40 cellular contexts compared by ENCODE assay signal in the genomic region with DNA sequence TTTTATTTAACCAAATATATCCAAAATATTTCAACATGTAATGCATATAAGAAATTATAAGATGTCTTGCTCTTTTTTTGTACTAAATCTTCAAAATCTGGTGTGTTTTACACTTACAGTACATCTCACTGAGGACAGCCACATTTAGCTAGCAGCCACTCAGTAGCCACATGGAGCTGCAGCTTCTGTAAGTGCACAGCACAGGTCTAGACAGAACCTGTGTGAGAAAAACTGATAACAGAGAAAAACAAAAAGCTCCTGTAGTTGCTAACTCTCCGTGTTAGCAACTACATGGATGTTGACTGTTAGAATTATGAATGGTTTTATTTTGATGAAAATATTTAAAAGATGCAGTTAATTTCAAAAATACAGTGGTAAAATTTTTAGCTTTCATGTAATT. TPM values are rescaled to one million over a fixed set of nuclear protein-coding genes. Genes with fewer than 3 reads are reported as not detected.
"Had no signal": no experiment of that assay in that cellular context is flagged by ENCODE, and none has a peak within 500 bp of the region (broad histone marks: within the 10 kb centered on the region; RNA-seq: fewer than 3 reads in every experiment).

No MANE protein-coding gene starts in this region.

- H3K9me3 ChIP-seq: MG63 had no signal

- H3K4me3 ChIP-seq: MG63 had no signal

- H3K36me3 ChIP-seq: MG63 had no signal

- H3K27me3 ChIP-seq: MG63 had no signal

- DNase-seq: Karpas-422, Kasumi-1, MG63, MM.1S, MV-4-11, NCI-H1048, NCI-H1092, NCI-H1092 treated with DMSO at 0.1 percent for 48 hours, NCI-H1105, NCI-H1105 treated with DMSO at 0.1 percent for 48 hours, NCI-H1417, NCI-H1417 treated with DMSO at 0.1 percent for 48 hours, NCI-H1436, NCI-H1436 treated with DMSO at 0.1 percent for 48 hours, NCI-H146, NCI-H1694, NCI-H1694 treated with DMSO at 0.1 percent for 48 hours, NCI-H187, NCI-H187 treated with DMSO at 0.1 percent for 48 hours, NCI-H1930, NCI-H2029, NCI-H2029 treated with DMSO at 0.1 percent for 48 hours, NCI-H2081, NCI-H2081 treated with DMSO at 0.1 percent for 48 hours, NCI-H2107, NCI-H2171, NCI-H2171 treated with DMSO at 0.1 percent for 48 hours, NCI-H2227 treated with DMSO at 0.1 percent for 48 hours, NCI-H226, NCI-H345, NCI-H446, NCI-H446 treated with DMSO at 0.1 percent for 48 hours, NCI-H510A, NCI-H510A treated with DMSO at 0.1 percent for 48 hours, NCI-H524, NCI-H524 treated with DMSO at 0.1 percent for 48 hours had no signal

RNA-seq across cellular contexts. Expression of gene ASRGL1, which starts 22.2 kb away (rescaled TPM):
- total RNA-seq: LHCN-M2 had no signal

RNA-seq across cellular contexts. Expression of gene SCGB1A1, which starts 59.4 kb away (rescaled TPM):
- total RNA-seq: LHCN-M2, M059J, MCF 10A, NCI-H460 had no signal
